28 cellular contexts compared by ENCODE assay signal in the genomic region with DNA sequence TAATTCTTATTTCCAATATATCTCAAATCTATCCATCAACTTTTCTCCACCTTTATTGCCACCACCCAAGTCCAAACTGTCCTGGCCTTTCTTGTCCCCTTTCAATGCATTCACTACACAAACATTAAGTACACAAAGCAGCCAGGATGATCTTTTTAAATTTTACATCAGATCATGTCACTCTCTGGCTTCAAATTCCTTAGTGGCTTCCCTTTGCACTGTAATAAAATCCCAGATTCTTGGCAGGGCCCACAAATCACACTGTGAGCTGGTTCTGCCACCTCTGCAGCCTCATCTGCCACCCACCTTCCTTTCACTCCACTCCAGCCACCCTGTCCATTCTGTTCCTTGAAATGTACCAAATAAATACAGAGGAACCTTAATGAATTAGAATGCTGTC.
"Had no signal": no experiment of that assay in that cellular context is flagged by ENCODE, and none has a peak within 500 bp of the region (broad histone marks: within the 10 kb centered on the region; RNA-seq: fewer than 3 reads in every experiment).

No MANE protein-coding gene starts in this region.

- H3K4me2 ChIP-seq: neural progenitor cell had no signal

- H3K9me3 ChIP-seq: neutrophil, prostate gland, sigmoid colon, spleen, suprapubic skin, thoracic aorta, tibial artery, upper lobe of right lung had no signal

- H3K27me3 ChIP-seq: heart left ventricle, neural progenitor cell, sigmoid colon, suprapubic skin, tibial artery had no signal

- H3K36me3 Mint-ChIP-seq: immature natural killer cell; mesothelial cell of epicardium; naive thymus-derived CD4-positive, alpha-beta T cell; natural killer cell treated with Interleukin-12 subunit alpha and Interleukin-12 subunit beta and Interleukin-15 and Interleukin-18, amount 100 ng/mL, for 72 hours; neural progenitor cell; stimulated activated effector memory CD8-positive, alpha-beta T cell treated with anti-CD3 and anti-CD28 coated beads, Interleukin-12 subunit alpha, Interleukin-12 subunit beta, amount 100 ng/mL, for 72 hours had no signal

- H3K4me3 Mint-ChIP-seq: immature natural killer cell; mesothelial cell of epicardium; naive thymus-derived CD4-positive, alpha-beta T cell; natural killer cell treated with Interleukin-12 subunit alpha and Interleukin-12 subunit beta and Interleukin-15 and Interleukin-18, amount 100 ng/mL, for 72 hours; neural progenitor cell; stimulated activated effector memory CD8-positive, alpha-beta T cell treated with anti-CD3 and anti-CD28 coated beads, Interleukin-12 subunit alpha, Interleukin-12 subunit beta, amount 100 ng/mL, for 72 hours; stimulated activated naive CD8-positive, alpha-beta T cell treated with anti-CD3 and anti-CD28 coated beads, Interleukin-15, Interleukin-2, amounts not matched to agents 100 ng/mL and 50 ng/mL, for 24 hours had no signal

- H3K9me3 Mint-ChIP-seq: immature natural killer cell; naive thymus-derived CD4-positive, alpha-beta T cell; natural killer cell treated with Interleukin-12 subunit alpha and Interleukin-12 subunit beta and Interleukin-15 and Interleukin-18, amount 100 ng/mL, for 72 hours; neural progenitor cell; stimulated activated effector memory CD8-positive, alpha-beta T cell treated with anti-CD3 and anti-CD28 coated beads, Interleukin-12 subunit alpha, Interleukin-12 subunit beta, amount 100 ng/mL, for 72 hours; stimulated activated naive CD8-positive, alpha-beta T cell treated with anti-CD3 and anti-CD28 coated beads, Interleukin-15, Interleukin-2, amounts not matched to agents 100 ng/mL and 50 ng/mL, for 24 hours had no signal

- H3K4me3 ChIP-seq: heart left ventricle, left ventricle myocardium inferior, lung, neural progenitor cell, prostate gland, sigmoid colon, spleen, suprapubic skin, thoracic aorta, tibial artery, upper lobe of right lung had no signal

- H3K4me1 Mint-ChIP-seq: immature natural killer cell; naive thymus-derived CD4-positive, alpha-beta T cell; neural progenitor cell; stimulated activated effector memory CD8-positive, alpha-beta T cell treated with anti-CD3 and anti-CD28 coated beads, Interleukin-12 subunit alpha, Interleukin-12 subunit beta, amount 100 ng/mL, for 72 hours had no signal

- H2AFZ ChIP-seq: neural progenitor cell had no signal

- H3K9ac ChIP-seq: neural progenitor cell had no signal

- H3K27ac ChIP-seq: heart left ventricle, left ventricle myocardium inferior, neural progenitor cell, neutrophil, prostate gland, sigmoid colon, spleen, suprapubic skin, thoracic aorta, tibial artery, upper lobe of right lung had no signal

- ATAC-seq: heart left ventricle; left colon; naive thymus-derived CD4-positive, alpha-beta T cell; natural killer cell treated with Interleukin-12 subunit alpha and Interleukin-12 subunit beta and Interleukin-15 and Interleukin-18, amount 100 ng/mL, for 72 hours; right cardiac atrium; stimulated activated effector memory CD8-positive, alpha-beta T cell treated with anti-CD3 and anti-CD28 coated beads, Interleukin-12 subunit alpha, Interleukin-12 subunit beta, amount 100 ng/mL, for 72 hours; upper lobe of right lung had no signal

- DNase-seq: heart left ventricle; hypothalamus; immature natural killer cell; kidney; left colon; left ventricle myocardium inferior; mesendoderm; naive thymus-derived CD4-positive, alpha-beta T cell; occipital lobe; retina; right cardiac atrium; sigmoid colon; small intestine; spleen; stimulated activated CD4-positive, alpha-beta T cell treated with anti-CD3 and anti-CD28 coated beads, Interleukin-4, amount 100 ng/mL, for 24 hours; stimulated activated naive CD4-positive, alpha-beta T cell; tibial artery; upper lobe of right lung had no signal

- H3K36me3 ChIP-seq: heart left ventricle, left ventricle myocardium inferior, neural progenitor cell, neutrophil, prostate gland, sigmoid colon, spleen, suprapubic skin, thoracic aorta, tibial artery, upper lobe of right lung had no signal

- H3K27ac Mint-ChIP-seq: immature natural killer cell; mesothelial cell of epicardium; naive thymus-derived CD4-positive, alpha-beta T cell; natural killer cell treated with Interleukin-12 subunit alpha and Interleukin-12 subunit beta and Interleukin-15 and Interleukin-18, amount 100 ng/mL, for 72 hours; neural progenitor cell; stimulated activated effector memory CD8-positive, alpha-beta T cell treated with anti-CD3 and anti-CD28 coated beads, Interleukin-12 subunit alpha, Interleukin-12 subunit beta, amount 100 ng/mL, for 72 hours; stimulated activated naive CD8-positive, alpha-beta T cell treated with anti-CD3 and anti-CD28 coated beads, Interleukin-15, Interleukin-2, amounts not matched to agents 100 ng/mL and 50 ng/mL, for 24 hours had no signal

- H3K4me1 ChIP-seq: left ventricle myocardium inferior, prostate gland, spleen, suprapubic skin, tibial artery, upper lobe of right lung had no signal
